ENCODE assay signal across 9 cellular contexts in the genomic region with DNA sequence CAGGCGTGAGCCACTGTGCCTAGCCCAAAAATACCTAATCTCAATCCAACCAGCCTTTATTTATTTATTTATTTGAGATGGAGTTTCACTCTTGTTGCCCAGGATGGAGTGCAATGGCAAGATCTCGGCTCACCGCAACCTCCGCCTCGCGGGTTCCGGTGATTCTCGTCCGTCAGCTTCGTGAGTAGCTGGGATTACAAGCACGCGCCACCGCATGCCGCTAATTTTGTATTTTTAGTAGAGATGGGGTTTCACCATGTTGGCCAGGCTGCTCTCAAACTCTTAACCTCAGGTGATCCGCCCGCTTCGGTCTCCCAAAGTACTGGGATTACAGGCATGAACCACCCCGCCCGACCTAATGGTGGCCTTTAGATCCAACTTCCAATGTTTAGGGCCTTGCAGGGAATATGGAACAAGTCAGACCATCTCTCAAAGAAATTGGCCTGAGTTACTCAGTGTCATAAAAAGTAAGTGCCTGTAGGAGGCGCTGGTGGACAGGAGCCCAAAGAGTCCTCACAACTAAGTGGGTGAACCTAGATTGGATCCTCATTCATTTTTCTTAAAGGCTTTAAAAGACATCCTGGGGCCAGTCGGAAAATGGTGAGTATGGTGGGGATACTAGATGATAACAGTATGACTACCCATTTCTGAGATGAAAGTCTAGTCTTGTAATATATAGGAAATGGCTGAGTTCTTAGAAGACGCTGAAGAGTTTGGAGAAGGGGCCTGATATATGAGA. TPM values are rescaled to one million over a fixed set of nuclear protein-coding genes. Genes with fewer than 3 reads are reported as not detected.
A peak's percentile ranks its signal among the peaks of the same experiment; 100 is the strongest.
DNase-seq lines count a peak whose midpoint lies in the region; ATAC-seq and TF ChIP-seq lines count a peak whose summit lies in the region.
"Had no signal": no experiment of that assay in that cellular context is flagged by ENCODE, and none has a peak within 500 bp of the region (broad histone marks: within the 10 kb centered on the region; RNA-seq: fewer than 3 reads in every experiment).

No MANE protein-coding gene starts in this region.

- TF ChIP-seq POLR2A in adrenal gland (IDR thresholded peaks at IDR 0.05): no peak
- TF ChIP-seq POLR2A in right lobe of liver (IDR thresholded peaks at IDR 0.05): no peak

- H3K27me3 Mint-ChIP-seq in CD14-positive monocyte (ENCODE audit: low read depth in 3 of 3): peaks cover 8 to 12% (median 9%) of the 10 kb centered on the region in 3 donors

- H3K4me1 Mint-ChIP-seq in CD14-positive monocyte: peaks cover 26% of the 10 kb centered on the region

- in situ Hi-C loops in GM13976 (cut with MboI; ENCODE audit: low sequenced_read_pairs, unreplicated experiment): no loop called here

- peaks cover 6% of the 10 kb centered on the region; the same call in 1 of the 2 replicates for H3K27me3 ChIP-seq in OCI-LY3 (ENCODE audit: low read depth, low read length)
- H3K27me3 ChIP-seq in adrenal gland: no peaks in the 10 kb centered on the region
- no peaks in the 10 kb centered on the region for H3K27me3 ChIP-seq in right lobe of liver

- no peak overlapping the region for H3K4me3 ChIP-seq in OCI-LY3 (ENCODE audit: low read length)
- no peak overlapping the region for H3K4me3 ChIP-seq in adrenal gland
- no peak overlapping the region for H3K4me3 ChIP-seq in right lobe of liver
- H3K4me3 ChIP-seq in coronary artery: no peak overlapping the region

- H3K36me3 ChIP-seq in OCI-LY3 (replicated peaks; ENCODE audit: low read depth, low read length) (no peaks in the 10 kb centered on the region), adrenal gland (replicated peaks in 1 of 2) (no peaks in the 10 kb centered on the region), right lobe of liver (no peaks in the 10 kb centered on the region)

- H4K20me1 ChIP-seq in OCI-LY3 (ENCODE audit: insufficient read depth, low read length): no peaks in the 10 kb centered on the region

- no peaks in the 10 kb centered on the region for H3K9me3 ChIP-seq in OCI-LY3 (ENCODE audit: insufficient read depth, low read length)
- no peaks in the 10 kb centered on the region for H3K9me3 ChIP-seq in adrenal gland (replicated peaks in 1 of 3)
- H3K9me3 ChIP-seq in right lobe of liver: no peaks in the 10 kb centered on the region

- ATAC-seq in right lobe of liver (peak; percentile 22 to 63 (median 48)), HG03460 (IDR thresholded peaks at IDR 0.05; ENCODE audit: unreplicated experiment) (no peak)

- no peaks in the 10 kb centered on the region for H3K36me3 Mint-ChIP-seq in CD14-positive monocyte

- H3K27ac ChIP-seq in OCI-LY3 (ENCODE audit: low read length) (no peak overlapping the region), adrenal gland (no peak overlapping the region), right lobe of liver (no peak overlapping the region), coronary artery (no peak overlapping the region)

- TF ChIP-seq CTCF in CD14-positive monocyte (IDR thresholded peaks at IDR 0.05) (peak; percentile 62), GM13976 (IDR thresholded peaks at IDR 0.05; ENCODE audit: borderline replicate concordance, control extremely low read depth, extremely low read depth, insufficient read depth, missing control alignments) (peak; percentile 41), OCI-LY3 (IDR thresholded peaks at IDR 0.05; ENCODE audit: low read depth, low read length) (peak; percentile 71), adrenal gland (IDR thresholded peaks at IDR 0.05) (peak; percentile 57 to 73 (median 64)), right lobe of liver (IDR thresholded peaks at IDR 0.05) (peak; percentile 38 to 53 (median 44)), coronary artery (IDR thresholded peaks at IDR 0.05) (no peak)

- no peaks in the 10 kb centered on the region for H3K9me3 Mint-ChIP-seq in CD14-positive monocyte

- DNase-seq in CD14-positive monocyte (ENCODE audit: low spot score) (no peak), GM13976 (ENCODE audit: low spot score) (peak; percentile 78), adrenal gland (peak in 4 of 7 donors; percentile 64 to 76 (median 73)), right lobe of liver (no peak), coronary artery (ENCODE audit: low spot score) (no peak), NCI-H2081 treated with DMSO at 0.1 percent for 48 hours (lab: John Stamatoyannopoulos, UW) (no peak)

- no peak overlapping the region for H3K4me3 Mint-ChIP-seq in CD14-positive monocyte

- H3K4me2 ChIP-seq in OCI-LY3 (ENCODE audit: low read length): no peak overlapping the region

- intact Hi-C loops in CD14-positive monocyte (cut with micrococcal nuclease) (no loop called here), adrenal gland (cut with DNase I) (no loop called here), right lobe of liver (cut with DNase I) (no loop called here)

- H3K79me2 ChIP-seq in OCI-LY3 (ENCODE audit: low read length): no peaks in the 10 kb centered on the region

- H3K4me1 ChIP-seq in OCI-LY3 (ENCODE audit: low read length) (peaks cover 8% of the 10 kb centered on the region), adrenal gland (replicated peaks in 1 of 2) (peaks cover 0 to 1% of the 10 kb centered on the region in 2 donors), right lobe of liver (peaks cover 0 to under 1% (median 0%) of the 10 kb centered on the region in 4 donors)

- H3K27ac Mint-ChIP-seq in CD14-positive monocyte: peak overlapping the region in 2 of 7 donors; percentile 15 to 48

- H2AFZ ChIP-seq in OCI-LY3 (ENCODE audit: low read depth, low read length): no peak overlapping the region

- H3K9ac ChIP-seq in OCI-LY3 (ENCODE audit: low read length): no peak overlapping the region

- whole genome bisulfite sequencing in adrenal gland, 4 donors: 75 to 85% (median 81%) methylated on average over 21 to 22 of the region's 22 CpGs
- 85% methylated on average over 20 of the region's 22 CpGs for WGBS in right lobe of liver (ENCODE audit: insufficient coverage, low coverage, low lambda C conversion rate, missing lambda C conversion rate)

RNA-seq across cellular contexts. Expression of a gene that starts 4.6 kb away (rescaled TPM):
- polyA plus RNA-seq in CD14-positive monocyte: not detected
- under 1 TPM in 2 of 8 donors, not detected in 6; 0.15 to 0.50 TPM for total RNA-seq in adrenal gland
- under 1 TPM in 1 of 3 donors, not detected in 2; 0.13 TPM for polyA plus RNA-seq in adrenal gland
- not detected for total RNA-seq in right lobe of liver

RNA-seq across cellular contexts. Expression of a gene that starts 17.9 kb away (rescaled TPM):
- polyA plus RNA-seq in CD14-positive monocyte (1 to 10 TPM; 1.0 to 1.3 TPM), adrenal gland (10 to 100 TPM in 2 of 3 donors, 1 to 10 TPM in 1; 3.8 to 86.1 (median 33.9) TPM)
- total RNA-seq in adrenal gland (10 to 100 TPM; 10.1 to 25.5 (median 15.2) TPM), right lobe of liver (1 to 10 TPM; 4.0 to 8.4 (median 5.4) TPM)

RNA-seq across cellular contexts. Expression of a gene that starts 29.0 kb away (rescaled TPM):
- 1 to 10 TPM; 5.6 to 8.0 TPM for polyA plus RNA-seq in CD14-positive monocyte
- total RNA-seq in adrenal gland: 100 to 1,000 TPM in 1 of 8 donors, 10 to 100 TPM in 6, 1 to 10 TPM in 1; 8.8 to 106 (median 23.1) TPM
- polyA plus RNA-seq in adrenal gland: 100 to 1,000 TPM in 2 of 3 donors, 10 to 100 TPM in 1; 19.9 to 127 (median 118) TPM
- 1,000 to 10,000 TPM in 2 of 6 experiments, 100 to 1,000 TPM in 4; 204 to 1,268 (median 669) TPM for total RNA-seq in right lobe of liver
- polyA plus RNA-seq: neural cell had no signal

RNA-seq across cellular contexts. Expression of a gene that starts 40.4 kb away (rescaled TPM):
- polyA plus RNA-seq in CD14-positive monocyte (1 to 10 TPM; 1.5 to 2.6 TPM), adrenal gland (10 to 100 TPM in 2 of 3 donors, 1 to 10 TPM in 1; 4.2 to 19.5 (median 10.4) TPM)
- total RNA-seq in adrenal gland (10 to 100 TPM in 7 of 8 donors, 1 to 10 TPM in 1; 9.5 to 19.3 (median 14.0) TPM), right lobe of liver (1 to 10 TPM; 1.3 to 4.4 (median 1.7) TPM)

RNA-seq across cellular contexts. Expression of a gene that starts 48.1 kb away (rescaled TPM):
- polyA plus RNA-seq in CD14-positive monocyte (1 to 10 TPM in 1 of 2 donors, under 1 TPM in 1; 0.71 to 2.6 TPM), adrenal gland (1 to 10 TPM in 1 of 3 donors, under 1 TPM in 2; 0.09 to 3.1 (median 0.47) TPM)
- total RNA-seq in adrenal gland (under 1 TPM in 7 of 8 donors, not detected in 1; 0.14 to 0.65 (median 0.43) TPM), right lobe of liver (1 to 10 TPM; 1.3 to 2.0 (median 1.6) TPM)
- polyA plus RNA-seq: neural cell had no signal

Comparison
In these comparisons a context has a peak if more than half of its experiments do, and no peak if none do; other contexts are left out.
1. DNase-seq: peak in GM13976 (single experiment) and adrenal gland (4 of 7); none in CD14-positive monocyte (single experiment), right lobe of liver (0 of 3), coronary artery (single experiment) and NCI-H2081 treated with DMSO at 0.1 percent for 48 hours (single experiment).